In genomic region chr2:235045973-235046343, GRCh38 we compare ENCODE assay signal across 25 cellular contexts.
DNase-seq lines count a peak whose midpoint lies in the region; ATAC-seq, FAIRE-seq and TF ChIP-seq lines count a peak whose summit lies in the region.
"Had no signal": no experiment of that assay in that cellular context is flagged by ENCODE, and none has a peak within 500 bp of the region (broad histone marks: within the 10 kb centered on the region; RNA-seq: fewer than 3 reads in every experiment).

No MANE protein-coding gene starts in this region.

- intact Hi-C loops in natural killer cell (cut with micrococcal nuclease) = no loop called here
- intact Hi-C loops in upper lobe of right lung (cut with DNase I) = no loop called here

- H3K9me3 ChIP-seq in astrocyte (ENCODE audit: insufficient read depth, low read depth, low read length) (no peaks in the 10 kb centered on the region), upper lobe of right lung (no peaks in the 10 kb centered on the region)
- H3K9me3 ChIP-seq: psoas muscle had no signal

- peaks cover 24% of the 10 kb centered on the region for H3K4me1 ChIP-seq in astrocyte (ENCODE audit: insufficient read depth, low read length)
- H3K4me1 ChIP-seq in upper lobe of right lung = peaks cover 14% of the 10 kb centered on the region

- H3K4me3 ChIP-seq in astrocyte (ENCODE audit: insufficient read depth, low read depth, low read length) = no peak overlapping the region
- H3K4me3 ChIP-seq in upper lobe of right lung = no peak overlapping the region
- H3K4me3 ChIP-seq: psoas muscle, smooth muscle cell had no signal

- peaks cover 51% of the 10 kb centered on the region for H3K36me3 ChIP-seq in astrocyte (ENCODE audit: insufficient read depth, low read length)
- H3K36me3 ChIP-seq in upper lobe of right lung = peaks cover 25% of the 10 kb centered on the region

- peaks cover 95% of the 10 kb centered on the region for H3K79me2 ChIP-seq in astrocyte (ENCODE audit: insufficient read depth, low read length)

- no peak overlapping the region for H3K27ac Mint-ChIP-seq in activated naive CD8-positive, alpha-beta T cell treated with anti-CD3 and anti-CD28 coated beads, Interleukin-2, amount 10 ng/mL, durations not matched to agents 7 days and 5 days
- no peak overlapping the region for H3K27ac Mint-ChIP-seq in activated naive CD8-positive, alpha-beta T cell treated with anti-CD3 and anti-CD28 coated beads for 36 hours
- peak overlapping the region; percentile 80 for H3K27ac Mint-ChIP-seq in astrocyte (ENCODE audit: unreplicated experiment)
- H3K27ac Mint-ChIP-seq in natural killer cell = peak overlapping the region in 1 of 2 donors; percentile 42

- no peak for TF ChIP-seq CTCF in astrocyte (IDR thresholded peaks at IDR 0.05; ENCODE audit: insufficient read depth, low read depth, low read length)
- TF ChIP-seq CTCF in natural killer cell (IDR thresholded peaks at IDR 0.05) = no peak
- no peak for TF ChIP-seq CTCF in upper lobe of right lung (IDR thresholded peaks at IDR 0.05)

- H3K27me3 Mint-ChIP-seq in activated naive CD8-positive, alpha-beta T cell treated with anti-CD3 and anti-CD28 coated beads, Interleukin-2, amount 10 ng/mL, durations not matched to agents 7 days and 5 days = peaks cover 10% of the 10 kb centered on the region
- H3K27me3 Mint-ChIP-seq in activated naive CD8-positive, alpha-beta T cell treated with anti-CD3 and anti-CD28 coated beads for 36 hours = peaks cover 24% of the 10 kb centered on the region
- H3K27me3 Mint-ChIP-seq in astrocyte (ENCODE audit: low read depth, unreplicated experiment) = no peaks in the 10 kb centered on the region
- peaks cover 4 to 22% of the 10 kb centered on the region in 2 donors for H3K27me3 Mint-ChIP-seq in natural killer cell (ENCODE audit: low read depth in 2 of 2)

- no peaks in the 10 kb centered on the region for H3K9me3 Mint-ChIP-seq in activated naive CD8-positive, alpha-beta T cell treated with anti-CD3 and anti-CD28 coated beads, Interleukin-2, amount 10 ng/mL, durations not matched to agents 7 days and 5 days
- H3K9me3 Mint-ChIP-seq in activated naive CD8-positive, alpha-beta T cell treated with anti-CD3 and anti-CD28 coated beads for 36 hours = no peaks in the 10 kb centered on the region
- H3K9me3 Mint-ChIP-seq in astrocyte (ENCODE audit: unreplicated experiment) (no peaks in the 10 kb centered on the region), natural killer cell (no peaks in the 10 kb centered on the region)

- H3K4me1 Mint-ChIP-seq in activated naive CD8-positive, alpha-beta T cell treated with anti-CD3 and anti-CD28 coated beads, Interleukin-2, amount 10 ng/mL, durations not matched to agents 7 days and 5 days = peaks cover 14% of the 10 kb centered on the region
- H3K4me1 Mint-ChIP-seq in activated naive CD8-positive, alpha-beta T cell treated with anti-CD3 and anti-CD28 coated beads for 36 hours = peaks cover 16% of the 10 kb centered on the region
- H3K4me1 Mint-ChIP-seq in astrocyte (ENCODE audit: low read depth, unreplicated experiment) (peaks cover 22% of the 10 kb centered on the region), natural killer cell (peaks cover 13 to 25% of the 10 kb centered on the region in 2 donors)

- H2AFZ ChIP-seq in astrocyte (ENCODE audit: low read depth, low read length) = no peak overlapping the region

- H3K4me3 Mint-ChIP-seq in activated naive CD8-positive, alpha-beta T cell treated with anti-CD3 and anti-CD28 coated beads, Interleukin-2, amount 10 ng/mL, durations not matched to agents 7 days and 5 days = peak overlapping the region; percentile 10
- H3K4me3 Mint-ChIP-seq in activated naive CD8-positive, alpha-beta T cell treated with anti-CD3 and anti-CD28 coated beads for 36 hours = no peak overlapping the region
- H3K4me3 Mint-ChIP-seq in astrocyte (ENCODE audit: unreplicated experiment) = no peak overlapping the region
- peak overlapping the region; percentile 35 for H3K4me3 Mint-ChIP-seq in natural killer cell

- FAIRE-seq in astrocyte (lab: Jason Lieb, UNC) = no peak
- FAIRE-seq: A204.1, frontal cortex, G401.6, urothelium cell line had no signal

- no peak overlapping the region for H3K27ac ChIP-seq in astrocyte (ENCODE audit: low read depth, low read length)
- no peak overlapping the region for H3K27ac ChIP-seq in upper lobe of right lung
- H3K27ac ChIP-seq: psoas muscle had no signal

- no peak for DNase-seq in activated naive CD8-positive, alpha-beta T cell treated with anti-CD3 and anti-CD28 coated beads, Interleukin-2, amount 10 ng/mL, durations not matched to agents 7 days and 5 days
- DNase-seq in activated naive CD8-positive, alpha-beta T cell treated with anti-CD3 and anti-CD28 coated beads for 36 hours = no peak
- no peak for DNase-seq in astrocyte (ENCODE audit: low read depth)
- DNase-seq in natural killer cell = no peak
- peak; percentile 60 for DNase-seq in upper lobe of right lung
- no peak for DNase-seq in HK-2 (ENCODE audit: unreplicated experiment)
- DNase-seq in GOT3 (lab: John Stamatoyannopoulos, UW) = no peak
- no peak for DNase-seq in stimulated activated CD4-positive, alpha-beta T cell treated with anti-CD3 and anti-CD28 coated beads, Interleukin-4, amount 100 ng/mL, for 4 hours
- DNase-seq: activated CD4-positive, alpha-beta T cell treated with anti-CD3 and anti-CD28 coated beads for 4 hours; central memory CD4-positive, alpha-beta T cell; kidney glomerular epithelial cell; mesenchymal stem cell; NCI-H146; NCI-H2171; NCI-H526 treated with DMSO at 0.1 percent for 48 hours; OCI-M1; psoas muscle; SHP77; stimulated activated CD4-positive, alpha-beta T cell treated with anti-CD3 and anti-CD28 coated beads, Interleukin-4, amount 100 ng/mL, for 1 hour; SW 1271 had no signal

- POLR2A ChIA-PET in activated naive CD8-positive, alpha-beta T cell treated with anti-CD3 and anti-CD28 coated beads, Interleukin-2, amount 10 ng/mL, durations not matched to agents 7 days and 5 days (lab: Charles Lee) = no interaction called here

- no peak overlapping the region for H3K4me2 ChIP-seq in astrocyte (ENCODE audit: low read length)
- H3K4me2 ChIP-seq: smooth muscle cell had no signal

- no peak overlapping the region for H3K9ac ChIP-seq in astrocyte (ENCODE audit: low read length)

- ATAC-seq in activated naive CD8-positive, alpha-beta T cell treated with anti-CD3 and anti-CD28 coated beads, Interleukin-2, amount 10 ng/mL, durations not matched to agents 7 days and 5 days (ENCODE audit: low read depth) = no peak
- ATAC-seq in natural killer cell (no peak), upper lobe of right lung (no peak)
- ATAC-seq: psoas muscle had no signal

- H3K27me3 ChIP-seq in astrocyte (ENCODE audit: insufficient read depth, low read length) (no peaks in the 10 kb centered on the region), upper lobe of right lung (no peaks in the 10 kb centered on the region)

- H4K20me1 ChIP-seq in astrocyte (ENCODE audit: insufficient read depth, low read length) = peaks cover 93% of the 10 kb centered on the region

- H3K36me3 Mint-ChIP-seq in activated naive CD8-positive, alpha-beta T cell treated with anti-CD3 and anti-CD28 coated beads, Interleukin-2, amount 10 ng/mL, durations not matched to agents 7 days and 5 days = no peaks in the 10 kb centered on the region
- H3K36me3 Mint-ChIP-seq in activated naive CD8-positive, alpha-beta T cell treated with anti-CD3 and anti-CD28 coated beads for 36 hours = no peaks in the 10 kb centered on the region
- peaks cover 45% of the 10 kb centered on the region for H3K36me3 Mint-ChIP-seq in astrocyte (ENCODE audit: low read depth, unreplicated experiment)
- no peaks in the 10 kb centered on the region for H3K36me3 Mint-ChIP-seq in natural killer cell

Comparison
In these comparisons a context has a peak if more than half of its experiments do, and no peak if none do; other contexts are left out.
1. H3K4me3 Mint-ChIP-seq: peak in activated naive CD8-positive, alpha-beta T cell treated with anti-CD3 and anti-CD28 coated beads, Interleukin-2, amount 10 ng/mL, durations not matched to agents 7 days and 5 days (single experiment) and natural killer cell (single experiment); none in activated naive CD8-positive, alpha-beta T cell treated with anti-CD3 and anti-CD28 coated beads for 36 hours (single experiment) and astrocyte (single experiment).